Comparison of ENCODE assay signal across 16 cellular contexts in the genomic region with DNA sequence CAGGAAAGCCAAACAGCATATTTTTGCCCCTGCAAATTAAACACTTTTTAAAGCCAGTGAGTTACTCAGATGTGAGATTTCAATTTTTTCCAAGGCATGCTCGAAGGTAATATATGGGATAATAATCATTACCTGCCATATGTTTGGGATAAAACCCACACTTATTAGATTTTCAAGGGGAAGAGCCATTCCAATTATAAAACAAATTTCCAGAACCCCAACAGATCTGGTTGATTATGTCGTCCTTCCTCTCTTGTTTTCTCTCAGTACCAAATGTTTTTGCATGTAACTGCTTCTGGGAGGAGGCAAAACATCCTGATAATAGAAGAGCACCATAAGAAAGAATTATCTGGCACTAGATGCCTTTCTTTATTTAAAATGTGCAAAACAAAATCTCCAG.
DNase-seq lines count a peak whose midpoint lies in the region; ATAC-seq and TF ChIP-seq lines count a peak whose summit lies in the region.
"Had no signal": no experiment of that assay in that cellular context is flagged by ENCODE, and none has a peak within 500 bp of the region (broad histone marks: within the 10 kb centered on the region; RNA-seq: fewer than 3 reads in every experiment).

No MANE protein-coding gene starts in this region.

- H3K27me3 Mint-ChIP-seq in GM23338 (ENCODE audit: insufficient read depth, low read depth, poor library complexity) (peaks cover 2% of the 10 kb centered on the region), osteocyte (ENCODE audit: unreplicated experiment) (no peaks in the 10 kb centered on the region), CD14-positive monocyte (ENCODE audit: low read depth in 3 of 3) (peaks cover 0 to 6% (median 1%) of the 10 kb centered on the region in 3 donors)

- H3K9me2 ChIP-seq in GM23338 (ENCODE audit: insufficient read depth): no peaks in the 10 kb centered on the region

- H3K27me3 ChIP-seq in GM23338 (ENCODE audit: insufficient read depth) (no peaks in the 10 kb centered on the region), A673 (replicated peaks; ENCODE audit: insufficient read depth, low read depth, low read length, poor library complexity) (no peaks in the 10 kb centered on the region)
- H3K27me3 ChIP-seq: Peyer's patch had no signal

- H3K36me3 ChIP-seq in GM23338 (ENCODE audit: insufficient read depth) (no peaks in the 10 kb centered on the region), A673 (ENCODE audit: insufficient read depth, low read length, poor library complexity, severe bottlenecking) (no peaks in the 10 kb centered on the region)
- H3K36me3 ChIP-seq: Peyer's patch had no signal

- H3K4me1 Mint-ChIP-seq in GM23338 (peaks cover 68% of the 10 kb centered on the region), osteocyte (ENCODE audit: unreplicated experiment) (peaks cover 62% of the 10 kb centered on the region), CD14-positive monocyte (peaks cover 36% of the 10 kb centered on the region)

- H3K4me3 ChIP-seq in GM23338 (no peak overlapping the region), A673 (ENCODE audit: low read depth, low read length, poor library complexity, severe bottlenecking) (no peak overlapping the region)
- H3K4me3 ChIP-seq: Peyer's patch had no signal

- POLR2A ChIA-PET in A673 (lab: Charles Lee; ENCODE audit: low non-redundant PET): no interaction called here

- H3K27ac ChIP-seq in GM23338 (ENCODE audit: low read depth) (no peak overlapping the region), epithelial cell of prostate (peak overlapping the region; percentile 74), A673 (ENCODE audit: low read depth, low read length, poor library complexity, severe bottlenecking) (no peak overlapping the region)
- H3K27ac ChIP-seq: HL-60 had no signal

- no peaks in the 10 kb centered on the region for H3K9me3 ChIP-seq in A673 (ENCODE audit: low read depth, low read length, poor library complexity, severe bottlenecking)
- H3K9me3 ChIP-seq: Peyer's patch had no signal

- no peak overlapping the region for H3K4me3 Mint-ChIP-seq in GM23338
- H3K4me3 Mint-ChIP-seq in osteocyte (ENCODE audit: unreplicated experiment): no peak overlapping the region
- no peak overlapping the region for H3K4me3 Mint-ChIP-seq in CD14-positive monocyte
- H3K4me3 Mint-ChIP-seq: CD8-positive, alpha-beta T cell had no signal

- intact Hi-C loops in A673 (cut with micrococcal nuclease; ENCODE audit: unreplicated experiment) (no loop called here), CD14-positive monocyte (cut with micrococcal nuclease) (no loop called here)

- CTCF ChIA-PET in A673 (lab: Charles Lee): no interaction called here

- no peaks in the 10 kb centered on the region for H3K9me3 Mint-ChIP-seq in GM23338
- no peaks in the 10 kb centered on the region for H3K9me3 Mint-ChIP-seq in osteocyte (ENCODE audit: unreplicated experiment)
- peaks cover 0 to 2% (median 0%) of the 10 kb centered on the region in 7 donors for H3K9me3 Mint-ChIP-seq in CD14-positive monocyte
- H3K9me3 Mint-ChIP-seq: CD8-positive, alpha-beta T cell had no signal

- no peak for DNase-seq in GM23338 (ENCODE audit: low spot score)
- DNase-seq in SK-N-DZ (ENCODE audit: low spot score): peak; percentile 57
- no peak for DNase-seq in epithelial cell of prostate (ENCODE audit: low read depth, low spot score)
- DNase-seq in osteocyte (ENCODE audit: extremely low spot score, unreplicated experiment): no peak
- DNase-seq in NAMALWA (ENCODE audit: low spot score): no peak
- DNase-seq in A673 (ENCODE audit: low spot score): no peak
- no peak for DNase-seq in CD14-positive monocyte (ENCODE audit: low spot score)
- no peak for DNase-seq in activated CD4-positive, alpha-beta T cell treated with anti-CD3 and anti-CD28 coated beads, Interleukin-2, amount 50 U/mL, for 4 hours
- DNase-seq: CD8-positive, alpha-beta T cell; DMS79; HCEC 1CT; NCI-H2029; NCI-H2171 treated with DMSO at 0.1 percent for 48 hours; Peyer's patch; SHP77 had no signal

- H3K79me2 ChIP-seq in GM23338 (replicated peaks; ENCODE audit: insufficient read depth): peaks cover 69% of the 10 kb centered on the region

- H3K4me1 ChIP-seq in GM23338 (ENCODE audit: insufficient read depth) (peaks cover 36% of the 10 kb centered on the region), A673 (ENCODE audit: insufficient read depth, low read length, poor library complexity, severe bottlenecking) (peaks cover 25% of the 10 kb centered on the region)

- H3K36me3 Mint-ChIP-seq in GM23338 (ENCODE audit: low read depth) (no peaks in the 10 kb centered on the region), osteocyte (ENCODE audit: unreplicated experiment) (peaks cover 3% of the 10 kb centered on the region), CD14-positive monocyte (peaks cover 0 to 2% of the 10 kb centered on the region in 2 donors)

- no peak overlapping the region for H2AFZ ChIP-seq in GM23338

- peaks cover 15% of the 10 kb centered on the region for H4K20me1 ChIP-seq in GM23338 (replicated peaks; ENCODE audit: insufficient read depth)

- ATAC-seq in GM23338: no peak
- ATAC-seq: CD8-positive, alpha-beta T cell had no signal

- no TSS peak for BruUV-seq in A673 (replicated peaks; lab: Mats Ljungman, UMichigan)

- no peaks in the 10 kb centered on the region for H3F3A ChIP-seq in GM23338 (replicated peaks; ENCODE audit: low read depth)

- 0 out of 2 replicates have a peak overlapping the region, but pooled peaks have one; percentile 31 for H3K27ac Mint-ChIP-seq in GM23338
- peak overlapping the region; percentile 17 for H3K27ac Mint-ChIP-seq in osteocyte (ENCODE audit: unreplicated experiment)
- no peak overlapping the region for H3K27ac Mint-ChIP-seq in CD14-positive monocyte
- H3K27ac Mint-ChIP-seq: CD8-positive, alpha-beta T cell had no signal

- no peak for TF ChIP-seq CTCF in GM23338 (conservative IDR thresholded peaks at IDR 0.05; ENCODE audit: low read depth in 2 of 2)
- TF ChIP-seq CTCF in osteocyte (IDR thresholded peaks at IDR 0.05): no peak
- no peak for TF ChIP-seq CTCF in A673 (conservative IDR thresholded peaks at IDR 0.05; ENCODE audit: low read depth, low read length)
- TF ChIP-seq CTCF in CD14-positive monocyte (IDR thresholded peaks at IDR 0.05): no peak

- H3K4me2 ChIP-seq in GM23338: no peak overlapping the region

TF ChIP-seq in GM23338, 12 proteins besides CTCF, POLR2A, EP300 and RAD21 (continues in another document):
- TF ChIP-seq STAT1 (IDR thresholded peaks at IDR 0.05; ENCODE audit: unreplicated experiment) (no peak), JUNB (IDR thresholded peaks at IDR 0.05; ENCODE audit: unreplicated experiment) (no peak), POLR2AphosphoS5 (IDR thresholded peaks at IDR 0.05; ENCODE audit: low read depth) (no peak), NANOG (IDR thresholded peaks at IDR 0.05; ENCODE audit: borderline replicate concordance) (no peak), ZNF114 (CRISPR knock-in tag; IDR thresholded peaks at IDR 0.05) (no peak), ZNF331 (CRISPR knock-in tag; IDR thresholded peaks at IDR 0.05; ENCODE audit: low read depth) (no peak), CREB1 (CRISPR knock-in tag; IDR thresholded peaks at IDR 0.05; ENCODE audit: low read depth) (no peak)
- TF ChIP-seq, protein P1, sequence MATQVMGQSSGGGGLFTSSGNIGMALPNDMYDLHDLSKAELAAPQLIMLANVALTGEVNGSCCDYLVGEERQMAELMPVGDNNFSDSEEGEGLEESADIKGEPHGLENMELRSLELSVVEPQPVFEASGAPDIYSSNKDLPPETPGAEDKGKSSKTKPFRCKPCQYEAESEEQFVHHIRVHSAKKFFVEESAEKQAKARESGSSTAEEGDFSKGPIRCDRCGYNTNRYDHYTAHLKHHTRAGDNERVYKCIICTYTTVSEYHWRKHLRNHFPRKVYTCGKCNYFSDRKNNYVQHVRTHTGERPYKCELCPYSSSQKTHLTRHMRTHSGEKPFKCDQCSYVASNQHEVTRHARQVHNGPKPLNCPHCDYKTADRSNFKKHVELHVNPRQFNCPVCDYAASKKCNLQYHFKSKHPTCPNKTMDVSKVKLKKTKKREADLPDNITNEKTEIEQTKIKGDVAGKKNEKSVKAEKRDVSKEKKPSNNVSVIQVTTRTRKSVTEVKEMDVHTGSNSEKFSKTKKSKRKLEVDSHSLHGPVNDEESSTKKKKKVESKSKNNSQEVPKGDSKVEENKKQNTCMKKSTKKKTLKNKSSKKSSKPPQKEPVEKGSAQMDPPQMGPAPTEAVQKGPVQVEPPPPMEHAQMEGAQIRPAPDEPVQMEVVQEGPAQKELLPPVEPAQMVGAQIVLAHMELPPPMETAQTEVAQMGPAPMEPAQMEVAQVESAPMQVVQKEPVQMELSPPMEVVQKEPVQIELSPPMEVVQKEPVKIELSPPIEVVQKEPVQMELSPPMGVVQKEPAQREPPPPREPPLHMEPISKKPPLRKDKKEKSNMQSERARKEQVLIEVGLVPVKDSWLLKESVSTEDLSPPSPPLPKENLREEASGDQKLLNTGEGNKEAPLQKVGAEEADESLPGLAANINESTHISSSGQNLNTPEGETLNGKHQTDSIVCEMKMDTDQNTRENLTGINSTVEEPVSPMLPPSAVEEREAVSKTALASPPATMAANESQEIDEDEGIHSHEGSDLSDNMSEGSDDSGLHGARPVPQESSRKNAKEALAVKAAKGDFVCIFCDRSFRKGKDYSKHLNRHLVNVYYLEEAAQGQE (IDR thresholded peaks at IDR 0.05; ENCODE audit: unreplicated experiment): no peak

Comparison
In these comparisons a context has a peak if more than half of its experiments do, and no peak if none do; other contexts are left out.
1. H3K27ac Mint-ChIP-seq: peak in GM23338 (single experiment) and osteocyte (single experiment); none in CD14-positive monocyte (0 of 7).